In the genomic region with DNA sequence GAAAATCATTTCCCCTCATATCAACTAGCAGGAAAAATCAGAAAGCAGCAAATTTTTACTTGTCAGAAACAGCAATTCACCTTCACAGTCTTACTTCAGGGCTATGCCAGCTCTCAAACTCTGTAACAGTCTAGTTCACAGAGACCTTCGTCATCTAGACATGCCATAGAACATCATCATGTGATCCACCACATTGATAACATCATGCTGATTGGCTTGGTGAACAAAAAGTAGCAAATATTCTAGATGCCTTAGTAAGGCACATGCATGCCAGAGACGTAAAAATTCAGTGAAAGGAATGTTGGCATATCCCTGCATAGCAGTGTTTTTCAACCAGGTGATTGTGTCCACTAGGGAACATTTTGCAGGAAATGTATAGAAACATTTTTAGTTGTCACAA, we compare ENCODE assay signal across 24 cellular contexts. TPM values are rescaled to one million over a fixed set of nuclear protein-coding genes. Genes with fewer than 3 reads are reported as not detected.
DNase-seq lines count a peak whose midpoint lies in the region; ATAC-seq, FAIRE-seq and TF ChIP-seq lines count a peak whose summit lies in the region.
"Had no signal": no experiment of that assay in that cellular context is flagged by ENCODE, and none has a peak within 500 bp of the region (broad histone marks: within the 10 kb centered on the region; RNA-seq: fewer than 3 reads in every experiment).

No MANE protein-coding gene starts in this region.

- peak; percentile 4 for DNase-seq in EH (ENCODE audit: low read depth)
- peak; percentile 19 for DNase-seq in astrocyte of the hippocampus (ENCODE audit: low read depth, low spot score)
- DNase-seq in fibroblast of the aortic adventitia (ENCODE audit: low read depth) = peak; percentile 9
- peak; percentile 51 for DNase-seq in retinal pigment epithelial cell (ENCODE audit: low read depth)
- DNase-seq in activated CD4-positive, alpha-beta T cell treated with anti-CD3 and anti-CD28 coated beads for 4 hours = no peak
- no peak for DNase-seq in lower lobe of right lung
- DNase-seq in mammary epithelial cell = no peak
- DNase-seq in urothelium cell line (ENCODE audit: low spot score) = no peak
- DNase-seq: AML-193; Caco-2; Calu3; CD4-positive, alpha-beta T cell; CD8-positive, alpha-beta T cell; DMS79 treated with DMSO at 0.1 percent for 48 hours; EL; GDM1 had no signal

- no peak overlapping the region for H2AFZ ChIP-seq in mammary epithelial cell (ENCODE audit: low read depth, low read length)

- no peak overlapping the region for H3K27ac ChIP-seq in lower lobe of right lung
- H3K27ac ChIP-seq in mammary epithelial cell (ENCODE audit: insufficient read depth, low read depth, low read length) = no peak overlapping the region
- H3K27ac ChIP-seq: 22Rv1; A549; BLaER1 treated with 17β-estradiol and CSF1 and Interleukin-3, amounts not matched to agents 10 nM and 100 nM; C4-2B had no signal

- no peaks in the 10 kb centered on the region for H4K20me1 ChIP-seq in mammary epithelial cell (ENCODE audit: insufficient read depth, low read length)
- H4K20me1 ChIP-seq: BLaER1 treated with 17β-estradiol and CSF1 and Interleukin-3, amounts not matched to agents 10 nM and 100 nM had no signal

- no peak overlapping the region for H3K9ac ChIP-seq in mammary epithelial cell (ENCODE audit: insufficient read depth, low read length)
- H3K9ac ChIP-seq: BLaER1 treated with 17β-estradiol and CSF1 and Interleukin-3, amounts not matched to agents 10 nM and 100 nM had no signal

- no peak for ATAC-seq in lower lobe of right lung
- ATAC-seq: A549; CD8-positive, alpha-beta T cell; GM12878 had no signal

- BruUV-seq in mammary epithelial cell (replicated peaks; lab: Mats Ljungman, UMichigan) = no TSS peak

- dilution Hi-C loops in mammary epithelial cell (cut with HindIII; ENCODE audit: low sequenced_read_pairs) = no loop called here

- WGBS in mammary epithelial cell (ENCODE audit: low coverage, missing lambda C conversion rate) = 31% methylated on average over 2 of the region's 2 CpGs

- no peak for TF ChIP-seq CTCF in fibroblast of the aortic adventitia (IDR thresholded peaks at IDR 0.05; ENCODE audit: insufficient read depth, low read length)
- no peak for TF ChIP-seq CTCF in retinal pigment epithelial cell (conservative IDR thresholded peaks at IDR 0.05; ENCODE audit: low read depth, low read length)
- no peak for TF ChIP-seq CTCF in lower lobe of right lung (IDR thresholded peaks at IDR 0.05)
- no peak for TF ChIP-seq CTCF in mammary epithelial cell (conservative IDR thresholded peaks at IDR 0.05 in 1 of 2, IDR thresholded peaks at IDR 0.05 in 1 of 2; ENCODE audit: extremely low read depth in 1 of 2, insufficient read depth in 1 of 2, low read depth in 1 of 2, low read length in 2 of 2)

- H3K27me3 ChIP-seq in lower lobe of right lung (ENCODE audit: low read depth) (no peaks in the 10 kb centered on the region), mammary epithelial cell (ENCODE audit: insufficient read depth, low read length) (peaks cover 5% of the 10 kb centered on the region)
- H3K27me3 ChIP-seq: BLaER1 treated with 17β-estradiol and CSF1 and Interleukin-3, amounts not matched to agents 10 nM and 100 nM had no signal

- H3K9me3 ChIP-seq in lower lobe of right lung = no peaks in the 10 kb centered on the region
- H3K9me3 ChIP-seq in mammary epithelial cell (replicated peaks; ENCODE audit: insufficient read depth, low read length) = no peaks in the 10 kb centered on the region
- H3K9me3 ChIP-seq: A549; BLaER1 treated with 17β-estradiol and CSF1 and Interleukin-3, amounts not matched to agents 10 nM and 100 nM; Caco-2 had no signal

- in situ Hi-C loops in mammary epithelial cell (cut with MboI; ENCODE audit: low sequenced_read_pairs in 2 of 2) = no loop called here

- H3K36me3 ChIP-seq in lower lobe of right lung = no peaks in the 10 kb centered on the region
- H3K36me3 ChIP-seq in mammary epithelial cell (ENCODE audit: insufficient read depth, low read length) = no peaks in the 10 kb centered on the region
- H3K36me3 ChIP-seq: BLaER1 treated with 17β-estradiol and CSF1 and Interleukin-3, amounts not matched to agents 10 nM and 100 nM had no signal

- no peaks in the 10 kb centered on the region for H3K79me2 ChIP-seq in mammary epithelial cell (ENCODE audit: insufficient read depth, low read length)

- CTCF ChIA-PET in mammary epithelial cell (lab: Charles Lee; ENCODE audit: low non-redundant PET) = no interaction called here

- no peak overlapping the region for H3K4me2 ChIP-seq in mammary epithelial cell (ENCODE audit: insufficient read depth, low read depth, low read length)
- H3K4me2 ChIP-seq: A549; BLaER1 treated with 17β-estradiol and CSF1 and Interleukin-3, amounts not matched to agents 10 nM and 100 nM had no signal

- H3K4me3 ChIP-seq in fibroblast of the aortic adventitia (ENCODE audit: low read depth, low read length) (no peak overlapping the region), retinal pigment epithelial cell (ENCODE audit: low read length) (no peak overlapping the region), lower lobe of right lung (no peak overlapping the region), mammary epithelial cell (replicated peaks in 1 of 3; ENCODE audit: insufficient read depth in 1 of 3, low read depth in 2 of 3, low read length in 3 of 3) (no peak overlapping the region)
- H3K4me3 ChIP-seq: A549; BLaER1 treated with 17β-estradiol and CSF1 and Interleukin-3, amounts not matched to agents 10 nM and 100 nM; GM12878 had no signal

- intact Hi-C loops in lower lobe of right lung (cut with DNase I) (no loop called here), mammary epithelial cell (cut with micrococcal nuclease) (no loop called here)

- H3K4me1 ChIP-seq in lower lobe of right lung (no peaks in the 10 kb centered on the region), mammary epithelial cell (ENCODE audit: insufficient read depth, low read length) (no peaks in the 10 kb centered on the region)
- H3K4me1 ChIP-seq: A549; BLaER1 treated with 17β-estradiol and CSF1 and Interleukin-3, amounts not matched to agents 10 nM and 100 nM; Caco-2 had no signal

- no peak for FAIRE-seq in urothelium cell line (lab: Jason Lieb, UNC)
- FAIRE-seq: D721Med, GM12878, GM12892, GM18507 had no signal

RNA-seq across cellular contexts. Expression of gene SCAPER, which starts 8.6 kb away (rescaled TPM):
- 7.0 and 16.3 TPM in 2 replicates for total RNA-seq in fibroblast of the aortic adventitia (ENCODE audit: low replicate concordance)
- total RNA-seq in lower lobe of right lung = 34.2 TPM
- 10 to 100 TPM in 1 of 2 donors, 1 to 10 TPM in 1; 9.2 to 11.6 TPM for total RNA-seq in mammary epithelial cell
- 1.1 TPM for polyA plus RNA-seq in mammary epithelial cell
- polyA minus RNA-seq in mammary epithelial cell = 0.67 TPM

RNA-seq across cellular contexts. Expression of gene RCN2, which starts 17.8 kb away (rescaled TPM):
- total RNA-seq in fibroblast of the aortic adventitia (ENCODE audit: low replicate concordance) (59.9 and 89.8 TPM in 2 replicates), lower lobe of right lung (32.8 TPM), mammary epithelial cell (10 to 100 TPM; 47.0 to 51.3 TPM)
- polyA plus RNA-seq in mammary epithelial cell = 35.5 TPM
- 5.1 TPM for polyA minus RNA-seq in mammary epithelial cell

Comparison
In these comparisons a context has a peak if more than half of its experiments do, and no peak if none do; other contexts are left out.
1. DNase-seq: peak in EH (single experiment), astrocyte of the hippocampus (single experiment), fibroblast of the aortic adventitia (single experiment) and retinal pigment epithelial cell (single experiment); none in activated CD4-positive, alpha-beta T cell treated with anti-CD3 and anti-CD28 coated beads for 4 hours (0 of 2), lower lobe of right lung (single experiment), mammary epithelial cell (single experiment) and urothelium cell line (single experiment).